Comparison of ENCODE assay signal across 25 cellular contexts in genomic region chr6:99711302-99711701, GRCh38.
"Had no signal": no experiment of that assay in that cellular context is flagged by ENCODE, and none has a peak within 500 bp of the region (broad histone marks: within the 10 kb centered on the region; RNA-seq: fewer than 3 reads in every experiment).

No MANE protein-coding gene starts in this region.

- H3K4me1 Mint-ChIP-seq: activated B cell treated with CpG ODN at 0.5 μM for 24 hours; activated T-helper 17 cell treated with anti-CD3 and anti-CD28 coated beads, Interleukin-2, amount 50 U/mL, for 72 hours; naive thymus-derived CD8-positive, alpha-beta T cell; neural progenitor cell; stimulated activated memory B cell treated with anti-CD40 and anti-IgM and Interleukin-4, amounts not matched to agents 10 μg/mL and 1 μg/mL and 100 μg/mL, for 72 hours; stimulated activated naive CD8-positive, alpha-beta T cell treated with anti-CD3 and anti-CD28 coated beads, Interleukin-15, amount 100 ng/mL, for 72 hours had no signal

- H3K4me3 Mint-ChIP-seq: activated B cell treated with CpG ODN at 0.5 μM for 24 hours; activated CD8-positive, alpha-beta T cell treated with anti-CD3 and anti-CD28 coated beads for 36 hours; activated T-cell treated with anti-CD3 and anti-CD28 coated beads, Interleukin-2, amount 50 U/mL, for 4 hours; activated T-helper 17 cell treated with anti-CD3 and anti-CD28 coated beads, Interleukin-2, amount 50 U/mL, for 72 hours; naive thymus-derived CD8-positive, alpha-beta T cell; neural progenitor cell; stimulated activated memory B cell treated with anti-CD40 and anti-IgM and Interleukin-4, amounts not matched to agents 10 μg/mL and 1 μg/mL and 100 μg/mL, for 72 hours; stimulated activated naive CD8-positive, alpha-beta T cell treated with anti-CD3 and anti-CD28 coated beads, Interleukin-15, amount 100 ng/mL, for 72 hours; type B pancreatic cell had no signal

- H3K27me3 Mint-ChIP-seq: activated T-helper 17 cell treated with anti-CD3 and anti-CD28 coated beads, Interleukin-2, amount 50 U/mL, for 72 hours; stimulated activated memory B cell treated with anti-CD40 and anti-IgM and Interleukin-4, amounts not matched to agents 10 μg/mL and 1 μg/mL and 100 μg/mL, for 72 hours had no signal

- H3K9me3 Mint-ChIP-seq: activated T-cell treated with anti-CD3 and anti-CD28 coated beads, Interleukin-2, amount 50 U/mL, for 4 hours; activated T-helper 17 cell treated with anti-CD3 and anti-CD28 coated beads, Interleukin-2, amount 50 U/mL, for 72 hours; stimulated activated memory B cell treated with anti-CD40 and anti-IgM and Interleukin-4, amounts not matched to agents 10 μg/mL and 1 μg/mL and 100 μg/mL, for 72 hours; type B pancreatic cell had no signal

- DNase-seq: activated B cell treated with CpG ODN at 0.5 μM for 24 hours; activated CD4-positive, alpha-beta T cell treated with anti-CD3 and anti-CD28 coated beads, Interleukin-2, amount 50 U/mL, for 1 hour; activated CD8-positive, alpha-beta T cell treated with anti-CD3 and anti-CD28 coated beads for 36 hours; activated gamma-delta T cell treated with Interleukin-2 at 50 U/mL for 16 hours; activated naive CD4-positive, alpha-beta T cell treated with anti-CD3 and anti-CD28 coated beads, Interleukin-2, amount 50 U/mL, for 16 hours; activated T-cell treated with anti-CD3 and anti-CD28 coated beads, Interleukin-2, amount 50 U/mL, for 4 hours; amniotic stem cell; brain microvascular endothelial cell; dorsolateral prefrontal cortex; effector memory CD4-positive, alpha-beta T cell; left lung; lower lobe of right lung; mesenchymal stem cell; naive thymus-derived CD8-positive, alpha-beta T cell; occipital lobe; stimulated activated CD4-positive, alpha-beta T cell treated with anti-CD3 and anti-CD28 coated beads, Interleukin-1b, Interleukin-23, amount 100 ng/mL, for 48 hours; stimulated activated CD4-positive, alpha-beta T cell treated with anti-CD3 and anti-CD28 coated beads, Interleukin-4, amount 100 ng/mL, for 4 hours; stimulated activated CD8-positive, alpha-beta memory T cell treated with anti-CD3 and anti-CD28 coated beads, Interleukin-4, amount 100 ng/mL, for 48 hours; stimulated activated naive CD8-positive, alpha-beta T cell treated with anti-CD3 and anti-CD28 coated beads, Interleukin-15, amount 100 ng/mL, for 72 hours; substantia nigra; uterus had no signal

- ATAC-seq: activated CD8-positive, alpha-beta T cell treated with anti-CD3 and anti-CD28 coated beads for 36 hours; activated T-cell treated with anti-CD3 and anti-CD28 coated beads, Interleukin-2, amount 50 U/mL, for 4 hours; activated T-helper 17 cell treated with anti-CD3 and anti-CD28 coated beads, Interleukin-2, amount 50 U/mL, for 72 hours; left lung; lower lobe of right lung; naive thymus-derived CD8-positive, alpha-beta T cell; stimulated activated memory B cell treated with anti-CD40 and anti-IgM and Interleukin-4, amounts not matched to agents 10 μg/mL and 1 μg/mL and 100 μg/mL, for 72 hours; stimulated activated naive CD8-positive, alpha-beta T cell treated with anti-CD3 and anti-CD28 coated beads, Interleukin-15, amount 100 ng/mL, for 72 hours had no signal

- H3K36me3 Mint-ChIP-seq: naive thymus-derived CD8-positive, alpha-beta T cell; neural progenitor cell; stimulated activated memory B cell treated with anti-CD40 and anti-IgM and Interleukin-4, amounts not matched to agents 10 μg/mL and 1 μg/mL and 100 μg/mL, for 72 hours; type B pancreatic cell had no signal

- H3K27ac Mint-ChIP-seq: activated B cell treated with CpG ODN at 0.5 μM for 24 hours; activated CD8-positive, alpha-beta T cell treated with anti-CD3 and anti-CD28 coated beads for 36 hours; activated T-helper 17 cell treated with anti-CD3 and anti-CD28 coated beads, Interleukin-2, amount 50 U/mL, for 72 hours; naive thymus-derived CD8-positive, alpha-beta T cell; neural progenitor cell; stimulated activated memory B cell treated with anti-CD40 and anti-IgM and Interleukin-4, amounts not matched to agents 10 μg/mL and 1 μg/mL and 100 μg/mL, for 72 hours; stimulated activated naive CD8-positive, alpha-beta T cell treated with anti-CD3 and anti-CD28 coated beads, Interleukin-15, amount 100 ng/mL, for 72 hours; type B pancreatic cell had no signal
